33 cellular contexts compared by ENCODE assay signal in genomic region chr4:141023051-141023450, GRCh38.
"Had no signal": no experiment of that assay in that cellular context is flagged by ENCODE, and none has a peak within 500 bp of the region (broad histone marks: within the 10 kb centered on the region; RNA-seq: fewer than 3 reads in every experiment).

No MANE protein-coding gene starts in this region.

- ATAC-seq: activated CD8-positive, alpha-beta T cell treated with anti-CD3 and anti-CD28 coated beads for 36 hours; activated naive CD4-positive, alpha-beta T cell treated with anti-CD3 and anti-CD28 coated beads, Interleukin-2, amount 50 U/mL, for 72 hours; activated T-cell treated with anti-CD3 and anti-CD28 coated beads, Interleukin-2, amount 50 U/mL, for 4 hours; activated T-cell treated with anti-CD3 and anti-CD28 coated beads, Interleukin-2, amount 50 U/mL, for 72 hours; activated T-helper 17 cell treated with anti-CD3 and anti-CD28 coated beads, Interleukin-2, amount 50 U/mL, for 72 hours; body of pancreas had no signal

- H3K27ac ChIP-seq: adrenal gland, body of pancreas, brain microvascular endothelial cell, breast epithelium, VCaP had no signal

- H3K36me3 ChIP-seq: adrenal gland, brain microvascular endothelial cell, breast epithelium had no signal

- DNase-seq: activated B cell treated with CpG ODN at 0.5 μM for 24 hours; activated CD4-positive, alpha-beta memory T cell treated with anti-CD3 and anti-CD28 coated beads for 36 hours; activated CD4-positive, alpha-beta T cell treated with anti-CD3 and anti-CD28 coated beads for 4 hours; activated CD4-positive, alpha-beta T cell treated with anti-CD3 and anti-CD28 coated beads, Interleukin-2, amount 10 ng/mL, durations not matched to agents 24 days and 14 days; activated CD4-positive, alpha-beta T cell treated with anti-CD3 and anti-CD28 coated beads, Interleukin-2, amount 50 U/mL, for 1 hour; activated CD4-positive, alpha-beta T cell treated with anti-CD3 and anti-CD28 coated beads, Interleukin-2, amount 50 U/mL, for 4 hours; activated CD4-positive, CD25-positive, alpha-beta regulatory T cell treated with anti-CD3 and anti-CD28 coated beads, Interleukin-2, amount 50 U/mL, for 72 hours; activated CD8-positive, alpha-beta memory T cell treated with anti-CD3 and anti-CD28 coated beads, Interleukin-2, amount 50 U/mL, for 4 hours; activated CD8-positive, alpha-beta T cell treated with anti-CD3 and anti-CD28 coated beads for 36 hours; activated effector memory CD4-positive, alpha-beta T cell treated with anti-CD3 and anti-CD28 coated beads, Interleukin-2, amount 50 U/mL, for 16 hours; activated gamma-delta T cell treated with Interleukin-2 at 50 U/mL for 16 hours; activated naive CD4-positive, alpha-beta T cell; activated naive CD4-positive, alpha-beta T cell treated with anti-CD3 and anti-CD28 coated beads for 36 hours; activated naive CD4-positive, alpha-beta T cell treated with anti-CD3 and anti-CD28 coated beads, Interleukin-2, amount 50 U/mL, for 16 hours; activated naive CD8-positive, alpha-beta T cell treated with anti-CD3 and anti-CD28 coated beads for 36 hours; activated T-cell treated with anti-CD3 and anti-CD28 coated beads for 4 hours; activated T-cell treated with anti-CD3 and anti-CD28 coated beads, Interleukin-2, amount 50 U/mL, for 1 hour; activated T-cell treated with anti-CD3 and anti-CD28 coated beads, Interleukin-2, amount 50 U/mL, for 4 hours; activated T-cell treated with anti-CD3 and anti-CD28 coated beads, Interleukin-2, amount 50 U/mL, for 72 hours; adrenal gland; amniotic stem cell; aorta; body of pancreas; brain microvascular endothelial cell; caudate nucleus; cerebellar nuclear complex; T-helper 1 cell; T-helper 2 cell; T-helper 9 cell had no signal

- H3K9me3 ChIP-seq: adrenal gland, body of pancreas, breast epithelium had no signal

- H3K27me3 ChIP-seq: adrenal gland, body of pancreas, brain microvascular endothelial cell, breast epithelium had no signal

- H3K4me3 ChIP-seq: adrenal gland, body of pancreas, breast epithelium had no signal
